In genomic region chr17:17641621-17642409, GRCh38 we compare ENCODE assay signal across 8 cellular contexts. TPM values are rescaled to one million over a fixed set of nuclear protein-coding genes. Genes with fewer than 3 reads are reported as not detected.
DNase-seq lines count a peak whose midpoint lies in the region; ATAC-seq and TF ChIP-seq lines count a peak whose summit lies in the region.

No MANE protein-coding gene starts in this region.

- no peak overlapping the region for H3K27ac ChIP-seq in AG04450 (ENCODE audit: low read depth, low read length)

- H3K4me3 ChIP-seq in AG04450 (ENCODE audit: low read depth, low read length) (no peak overlapping the region), H7 (ENCODE audit: insufficient read depth, low read depth, low read length) (no peak overlapping the region), kidney epithelial cell (ENCODE audit: low read depth, low read length) (no peak overlapping the region)

- H3K27ac Mint-ChIP-seq in central memory CD8-positive, alpha-beta T cell (ENCODE audit: low read depth): no peak overlapping the region

- H3K27me3 ChIP-seq in AG04450 (ENCODE audit: control insufficient read depth, insufficient read depth, low read length): peaks cover 5% of the 10 kb centered on the region
- H3K27me3 ChIP-seq in H7 (ENCODE audit: control insufficient read depth, insufficient read depth, low read length): no peaks in the 10 kb centered on the region
- peaks cover 5% of the 10 kb centered on the region for H3K27me3 ChIP-seq in kidney epithelial cell (ENCODE audit: control insufficient read depth, insufficient read depth, low read length)

- no peak overlapping the region for H3K4me3 Mint-ChIP-seq in central memory CD8-positive, alpha-beta T cell

- H3K4me1 Mint-ChIP-seq in central memory CD8-positive, alpha-beta T cell: no peaks in the 10 kb centered on the region

- CTCF ChIA-PET in AG04450 (lab: Charles Lee): interaction anchor here (0.5 to 8.0 kb wide), 25 partner anchors 9 to 347 kb away, joined by 3 to 121 read pairs (median 4); partner anchors contain the start of genes PEMT and RASD1

- H3K27me3 Mint-ChIP-seq in central memory CD8-positive, alpha-beta T cell: no peaks in the 10 kb centered on the region

- H3K9me3 ChIP-seq in AG04450 (ENCODE audit: control insufficient read depth, insufficient read depth, low read length): peaks cover 4% of the 10 kb centered on the region; the same call in 1 of the 2 replicates

- peaks cover 4% of the 10 kb centered on the region for H3K36me3 Mint-ChIP-seq in central memory CD8-positive, alpha-beta T cell (ENCODE audit: insufficient read depth)

- H3K36me3 ChIP-seq in H7 (replicated peaks; ENCODE audit: control insufficient read depth, insufficient read depth, low read length): no peaks in the 10 kb centered on the region
- no peaks in the 10 kb centered on the region for H3K36me3 ChIP-seq in kidney epithelial cell (ENCODE audit: control insufficient read depth, insufficient read depth, low read length)

- H3K9me3 Mint-ChIP-seq in central memory CD8-positive, alpha-beta T cell: no peaks in the 10 kb centered on the region

- peak; percentile 56 for DNase-seq in AG04450 (ENCODE audit: low read depth, low spot score)
- DNase-seq in H7: peak; percentile 85
- DNase-seq in NCI-H345 treated with DMSO at 0.1 percent for 48 hours (lab: John Stamatoyannopoulos, UW; ENCODE audit: unreplicated experiment): peak; percentile 4
- peak; percentile 77 for DNase-seq in activated CD4-positive, CD25-positive, alpha-beta regulatory T cell treated with anti-CD3 and anti-CD28 coated beads, Interleukin-2, amount 50 U/mL, for 16 hours (ENCODE audit: low read depth, low spot score)
- peak; percentile 62 to 72 for DNase-seq in central memory CD8-positive, alpha-beta T cell (ENCODE audit: low spot score in 2 of 2)
- DNase-seq in kidney epithelial cell (ENCODE audit: low read depth): no peak
- DNase-seq in stimulated activated CD4-positive, alpha-beta T cell treated with anti-CD3 and anti-CD28 coated beads, Interleukin-1b, Interleukin-23, amount 100 ng/mL, for 4 hours (ENCODE audit: low read depth in 2 of 2): peak; percentile 75 to 82
- DNase-seq in GOT3 (lab: John Stamatoyannopoulos, UW): no peak

- POLR2A ChIA-PET in AG04450 (lab: Yijun Ruan, JAX): interaction anchor here (1.7 to 1.8 kb wide), 2 partner anchors 145 to 146 kb away, joined by 6 to 12 read pairs; partner anchors contain the start of gene RASD1

- ATAC-seq in central memory CD8-positive, alpha-beta T cell (replicated peaks; ENCODE audit: extremely low read depth, poor library complexity, severe bottlenecking): peak; percentile 80

- TF ChIP-seq CTCF in AG04450 (IDR thresholded peaks at IDR 0.05; ENCODE audit: low read depth, low read length): peak; percentile 87
- TF ChIP-seq CTCF in kidney epithelial cell (IDR thresholded peaks at IDR 0.05; ENCODE audit: insufficient read depth, low read length, poor library complexity, severe bottlenecking): peak; percentile 76

RNA-seq across cellular contexts. Expression of gene RAI1, which starts 39.4 kb away (rescaled TPM):
- 2.1 and 3.2 TPM in 2 replicates for polyA plus RNA-seq in AG04450 (2011; rRNA removed)
- polyA minus RNA-seq in AG04450 (2011; rRNA and poly(A)+ RNA removed): 4.2 and 5.4 TPM in 2 replicates
- total RNA-seq in H7 (2014; rRNA removed; shearing (Covaris generic)): 11.3 and 13.7 TPM in 2 replicates
- 31.3 and 35.0 TPM in 2 replicates for total RNA-seq in kidney epithelial cell

RNA-seq across cellular contexts. Expression of gene PEMT, which starts 50.3 kb away (rescaled TPM):
- polyA plus RNA-seq in AG04450 (2011; rRNA removed): 14.9 and 23.2 TPM in 2 replicates
- polyA minus RNA-seq in AG04450 (2011; rRNA and poly(A)+ RNA removed): 11.7 and 15.3 TPM in 2 replicates
- 99.1 and 126 TPM in 2 replicates for total RNA-seq in H7 (2014; rRNA removed; shearing (Covaris generic))
- 87.2 and 109 TPM in 2 replicates for total RNA-seq in kidney epithelial cell

Comparison
In these comparisons a context has a peak if more than half of its experiments do, and no peak if none do; other contexts are left out.
1. DNase-seq: peak in AG04450 (single experiment), H7 (single experiment), NCI-H345 treated with DMSO at 0.1 percent for 48 hours (single experiment), activated CD4-positive, CD25-positive, alpha-beta regulatory T cell treated with anti-CD3 and anti-CD28 coated beads, Interleukin-2, amount 50 U/mL, for 16 hours (single experiment), central memory CD8-positive, alpha-beta T cell (2 of 2) and stimulated activated CD4-positive, alpha-beta T cell treated with anti-CD3 and anti-CD28 coated beads, Interleukin-1b, Interleukin-23, amount 100 ng/mL, for 4 hours (2 of 2); none in kidney epithelial cell (single experiment) and GOT3 (single experiment).